Comparison of ENCODE assay signal across 10 cellular contexts in genomic region chr10:22433875-22434274, GRCh38.
DNase-seq lines count a peak whose midpoint lies in the region; ATAC-seq, FAIRE-seq and TF ChIP-seq lines count a peak whose summit lies in the region.
"Had no signal": no experiment of that assay in that cellular context is flagged by ENCODE, and none has a peak within 500 bp of the region (broad histone marks: within the 10 kb centered on the region; RNA-seq: fewer than 3 reads in every experiment).

No MANE protein-coding gene starts in this region.

- peaks cover 4% of the 10 kb centered on the region for H3K36me3 Mint-ChIP-seq in activated CD4-positive, alpha-beta memory T cell treated with anti-CD3 and anti-CD28 coated beads, Interleukin-2, amount 10 ng/mL, durations not matched to agents 7 days and 5 days (ENCODE audit: low read depth)

- no peaks in the 10 kb centered on the region for H3K27me3 ChIP-seq in A673 (replicated peaks; ENCODE audit: insufficient read depth, low read depth, low read length, poor library complexity)
- H3K27me3 ChIP-seq in keratinocyte (ENCODE audit: control insufficient read depth, extremely low read depth, insufficient read depth, low read length) = no peaks in the 10 kb centered on the region

- POLR2A ChIA-PET in A673 (lab: Charles Lee; ENCODE audit: low non-redundant PET) = no interaction called here
- POLR2A ChIA-PET in activated CD4-positive, alpha-beta memory T cell treated with anti-CD3 and anti-CD28 coated beads, Interleukin-2, amount 10 ng/mL, durations not matched to agents 7 days and 5 days (lab: Charles Lee) = interaction anchor here (1.1 to 1.9 kb wide), 2 partner anchors 94 to 118 kb away, joined by 3 to 6 read pairs; partner anchors contain the start of gene COMMD3

- H3K27ac ChIP-seq in A673 (ENCODE audit: low read depth, low read length, poor library complexity, severe bottlenecking) (no peak overlapping the region), keratinocyte (ENCODE audit: control insufficient read depth, insufficient read depth, low read length) (no peak overlapping the region)

- peak; percentile 75 for FAIRE-seq in keratinocyte (lab: Jason Lieb, UNC)
- FAIRE-seq: frontal cortex had no signal

- BruUV-seq in A673 (replicated peaks; lab: Mats Ljungman, UMichigan) = no TSS peak

- ATAC-seq in mucosa of descending colon (no peak), GM21423 (IDR thresholded peaks at IDR 0.05; ENCODE audit: unreplicated experiment) (no peak), HG03520 (IDR thresholded peaks at IDR 0.05; ENCODE audit: unreplicated experiment) (no peak)

- H3K27me3 Mint-ChIP-seq in activated CD4-positive, alpha-beta memory T cell treated with anti-CD3 and anti-CD28 coated beads, Interleukin-2, amount 10 ng/mL, durations not matched to agents 7 days and 5 days = peaks cover 9% of the 10 kb centered on the region

- intact Hi-C loops in A673 (cut with micrococcal nuclease; ENCODE audit: unreplicated experiment) = no loop called here
- intact Hi-C loops in mucosa of descending colon (cut with DNase I, micrococcal nuclease) = no loop called here

- dilution Hi-C loops in keratinocyte (cut with MboI; ENCODE audit: extremely low pct_ligation_motif_present, low sequenced_read_pairs) = no loop called here

- DNase-seq in A673 (ENCODE audit: low spot score) (peak; percentile 82), HFF-Myc (ENCODE audit: extremely low read depth, low read depth) (peak; percentile 76), keratinocyte (ENCODE audit: low read depth, low spot score) (peak; percentile 66), mucosa of descending colon (no peak)
- DNase-seq in activated CD4-positive, alpha-beta memory T cell treated with anti-CD3 and anti-CD28 coated beads, Interleukin-2, amount 10 ng/mL, durations not matched to agents 7 days and 5 days = no peak
- no peak for DNase-seq in activated CD8-positive, alpha-beta memory T cell treated with anti-CD3 and anti-CD28 coated beads, Interleukin-2, amount 50 U/mL, for 48 hours
- DNase-seq: retina had no signal

- H3K4me3 Mint-ChIP-seq in activated CD4-positive, alpha-beta memory T cell treated with anti-CD3 and anti-CD28 coated beads, Interleukin-2, amount 10 ng/mL, durations not matched to agents 7 days and 5 days = no peak overlapping the region

- no peaks in the 10 kb centered on the region for H3K79me2 ChIP-seq in keratinocyte (ENCODE audit: control insufficient read depth, insufficient read depth, low read length)

- H3K4me3 ChIP-seq in A673 (ENCODE audit: low read depth, low read length, poor library complexity, severe bottlenecking) (no peak overlapping the region), HFF-Myc (replicated peaks; ENCODE audit: low read depth, low read length) (no peak overlapping the region), keratinocyte (ENCODE audit: control insufficient read depth in 2 of 3, extremely low read depth in 1 of 3, insufficient read depth in 2 of 3, low read depth in 1 of 3, low read length in 3 of 3) (no peak overlapping the region), mucosa of descending colon (no peak overlapping the region)

- no peaks in the 10 kb centered on the region for H3K9me3 Mint-ChIP-seq in activated CD4-positive, alpha-beta memory T cell treated with anti-CD3 and anti-CD28 coated beads, Interleukin-2, amount 10 ng/mL, durations not matched to agents 7 days and 5 days

- TF ChIP-seq CTCF in A673 (conservative IDR thresholded peaks at IDR 0.05; ENCODE audit: low read depth, low read length) (no peak), HFF-Myc (IDR thresholded peaks at IDR 0.05; ENCODE audit: low read depth, low read length, missing control alignments) (no peak), keratinocyte (optimal IDR thresholded peaks at IDR 0.05 in 1 of 3, IDR thresholded peaks at IDR 0.05 in 1 of 3, conservative IDR thresholded peaks at IDR 0.05 in 1 of 3; ENCODE audit: extremely low read depth in 1 of 3, insufficient read depth in 2 of 3, low read length in 3 of 3) (no peak), mucosa of descending colon (IDR thresholded peaks at IDR 0.05) (no peak)

- H3K4me1 ChIP-seq in A673 (ENCODE audit: insufficient read depth, low read length, poor library complexity, severe bottlenecking) (peaks cover 23% of the 10 kb centered on the region), keratinocyte (ENCODE audit: control insufficient read depth, extremely low read depth, insufficient read depth, low read length) (peaks cover 25% of the 10 kb centered on the region), mucosa of descending colon (ENCODE audit: low read depth) (peaks cover 14% of the 10 kb centered on the region)

- H3K36me3 ChIP-seq in A673 (ENCODE audit: insufficient read depth, low read length, poor library complexity, severe bottlenecking) = no peaks in the 10 kb centered on the region
- H3K36me3 ChIP-seq in keratinocyte (ENCODE audit: control insufficient read depth in 2 of 2, extremely low read depth in 1 of 2, insufficient read depth in 2 of 2, low read length in 2 of 2) = no peaks in the 10 kb centered on the region
- no peaks in the 10 kb centered on the region for H3K36me3 ChIP-seq in mucosa of descending colon (ENCODE audit: low read depth)

- no peaks in the 10 kb centered on the region for H3K9me3 ChIP-seq in A673 (ENCODE audit: low read depth, low read length, poor library complexity, severe bottlenecking)
- no peaks in the 10 kb centered on the region for H3K9me3 ChIP-seq in keratinocyte (ENCODE audit: control insufficient read depth, low read depth, low read length)
- no peaks in the 10 kb centered on the region for H3K9me3 ChIP-seq in mucosa of descending colon

- H3K4me1 Mint-ChIP-seq in activated CD4-positive, alpha-beta memory T cell treated with anti-CD3 and anti-CD28 coated beads, Interleukin-2, amount 10 ng/mL, durations not matched to agents 7 days and 5 days = peaks cover 43% of the 10 kb centered on the region

- H3K9me1 ChIP-seq in keratinocyte (ENCODE audit: control insufficient read depth, extremely low read depth, insufficient read depth, low read length) = no peaks in the 10 kb centered on the region

- CTCF ChIA-PET in A673 (lab: Charles Lee) = no interaction called here
- CTCF ChIA-PET in activated CD4-positive, alpha-beta memory T cell treated with anti-CD3 and anti-CD28 coated beads, Interleukin-2, amount 10 ng/mL, durations not matched to agents 7 days and 5 days (lab: Charles Lee) = no interaction called here

- peak overlapping the region; percentile 15 for H3K27ac Mint-ChIP-seq in activated CD4-positive, alpha-beta memory T cell treated with anti-CD3 and anti-CD28 coated beads, Interleukin-2, amount 10 ng/mL, durations not matched to agents 7 days and 5 days

- H2AFZ ChIP-seq in keratinocyte (ENCODE audit: control insufficient read depth, low read length) = no peak overlapping the region

- peak overlapping the region; percentile 17 for H3K4me2 ChIP-seq in keratinocyte (ENCODE audit: control insufficient read depth, extremely low read depth, insufficient read depth, low read depth, low read length)

- H4K20me1 ChIP-seq in keratinocyte (ENCODE audit: control insufficient read depth, extremely low read depth, insufficient read depth, low read length) = no peaks in the 10 kb centered on the region

- H3K9ac ChIP-seq in keratinocyte (ENCODE audit: control insufficient read depth, extremely low read depth, insufficient read depth, low read length) = no peak overlapping the region

Comparison
In these comparisons a context has a peak if more than half of its experiments do, and no peak if none do; other contexts are left out.
1. DNase-seq: peak in A673 (single experiment), HFF-Myc (single experiment) and keratinocyte (single experiment); none in activated CD4-positive, alpha-beta memory T cell treated with anti-CD3 and anti-CD28 coated beads, Interleukin-2, amount 10 ng/mL, durations not matched to agents 7 days and 5 days (single experiment), mucosa of descending colon (0 of 3) and activated CD8-positive, alpha-beta memory T cell treated with anti-CD3 and anti-CD28 coated beads, Interleukin-2, amount 50 U/mL, for 48 hours (single experiment).